Comparison of ENCODE assay signal across 8 cellular contexts in the genomic region with DNA sequence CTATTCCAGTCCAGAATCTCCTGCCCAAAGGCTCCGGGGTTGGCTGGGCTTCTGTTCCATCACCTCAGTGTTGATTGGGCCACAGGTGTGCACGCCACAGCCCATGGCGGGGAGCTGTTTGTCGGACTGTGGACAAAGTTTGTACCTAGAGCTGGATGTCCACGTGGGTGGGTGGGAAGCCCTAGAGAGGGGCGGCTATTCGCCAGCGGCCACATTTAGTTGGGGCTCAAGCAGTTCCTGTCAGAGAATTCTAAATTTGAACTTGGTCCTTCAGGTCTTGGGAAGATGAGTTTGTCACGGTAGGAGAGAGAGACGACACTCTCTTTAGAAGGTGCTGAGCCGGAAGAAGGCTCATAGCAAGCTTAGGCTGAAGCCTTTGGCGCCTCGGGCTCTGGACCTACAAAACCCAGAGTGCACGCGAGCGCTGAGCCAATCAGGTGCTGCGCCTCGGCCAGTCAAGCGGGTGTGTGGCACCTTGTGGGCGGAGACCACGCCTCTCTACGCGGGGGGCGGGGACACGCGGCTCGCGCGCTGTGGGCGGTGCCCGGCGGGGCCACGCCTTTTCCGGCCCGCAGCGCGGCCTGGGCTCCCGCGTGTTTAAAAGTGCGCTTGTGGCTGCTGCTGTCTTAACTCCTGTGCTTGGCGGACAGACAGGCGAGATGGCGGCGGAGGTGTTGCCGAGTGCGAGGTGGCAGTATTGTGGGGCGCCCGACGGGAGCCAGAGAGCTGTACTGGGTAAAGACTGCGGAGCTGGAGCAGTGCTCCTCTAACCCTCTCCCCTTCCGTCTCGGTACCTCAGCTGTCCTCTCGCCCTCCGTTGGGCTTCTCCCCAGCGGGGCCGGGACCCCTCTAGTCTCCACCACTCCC.
DNase-seq lines count a peak whose midpoint lies in the region; ATAC-seq and TF ChIP-seq lines count a peak whose summit lies in the region.

A gene with protein sequence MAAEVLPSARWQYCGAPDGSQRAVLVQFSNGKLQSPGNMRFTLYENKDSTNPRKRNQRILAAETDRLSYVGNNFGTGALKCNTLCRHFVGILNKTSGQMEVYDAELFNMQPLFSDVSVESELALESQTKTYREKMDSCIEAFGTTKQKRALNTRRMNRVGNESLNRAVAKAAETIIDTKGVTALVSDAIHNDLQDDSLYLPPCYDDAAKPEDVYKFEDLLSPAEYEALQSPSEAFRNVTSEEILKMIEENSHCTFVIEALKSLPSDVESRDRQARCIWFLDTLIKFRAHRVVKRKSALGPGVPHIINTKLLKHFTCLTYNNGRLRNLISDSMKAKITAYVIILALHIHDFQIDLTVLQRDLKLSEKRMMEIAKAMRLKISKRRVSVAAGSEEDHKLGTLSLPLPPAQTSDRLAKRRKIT (plus strand): TSS at position 560 of the 867 bp plus-strand sequence. CDS start 100 bp downstream, at position 660.

- H3K4me3 ChIP-seq in GM06990 (replicated peaks; ENCODE audit: low read depth, low read length) (peak within 1 kb of the TSS; percentile 95), SK-N-MC (peak within 1 kb of the TSS; percentile 89)

- peak within 1 kb of the TSS; percentile 90 for H3K4me3 Mint-ChIP-seq in activated naive CD4-positive, alpha-beta T cell treated with anti-CD3 and anti-CD28 coated beads, Interleukin-2, amount 10 ng/mL, durations not matched to agents 7 days and 5 days

- peaks cover 43% of the 10 kb centered on the region for H3K4me1 Mint-ChIP-seq in activated naive CD4-positive, alpha-beta T cell treated with anti-CD3 and anti-CD28 coated beads, Interleukin-2, amount 10 ng/mL, durations not matched to agents 7 days and 5 days

- H3K9me3 ChIP-seq in SK-N-MC (ENCODE audit: low read depth, low read length) = no peaks in the 10 kb centered on the region

- peak within 1 kb of the TSS; percentile 70 for H3K27ac ChIP-seq in SK-N-MC

- peak; percentile 95 for ATAC-seq in HG02571 (IDR thresholded peaks at IDR 0.05; ENCODE audit: unreplicated experiment)

- peak within 1 kb of the TSS; percentile 91 for H3K9ac ChIP-seq in SK-N-MC (ENCODE audit: insufficient read length)

- peaks cover 16% of the 10 kb centered on the region for H3K27me3 Mint-ChIP-seq in activated naive CD4-positive, alpha-beta T cell treated with anti-CD3 and anti-CD28 coated beads, Interleukin-2, amount 10 ng/mL, durations not matched to agents 7 days and 5 days

- peaks cover 21% of the 10 kb centered on the region for H3K36me3 Mint-ChIP-seq in activated naive CD4-positive, alpha-beta T cell treated with anti-CD3 and anti-CD28 coated beads, Interleukin-2, amount 10 ng/mL, durations not matched to agents 7 days and 5 days

- peaks cover 2% of the 10 kb centered on the region for H3K36me3 ChIP-seq in GM06990 (ENCODE audit: control insufficient read depth, insufficient read depth, low read length)
- peaks cover 30% of the 10 kb centered on the region for H3K36me3 ChIP-seq in SK-N-MC (ENCODE audit: insufficient read depth, low read length)

- no peak for TF ChIP-seq CTCF in GM06990 (IDR thresholded peaks at IDR 0.05; ENCODE audit: insufficient read depth, low read length, poor library complexity, severe bottlenecking)

- CTCF ChIA-PET in activated naive CD4-positive, alpha-beta T cell treated with anti-CD3 and anti-CD28 coated beads, Interleukin-2, amount 10 ng/mL, durations not matched to agents 7 days and 5 days (lab: Charles Lee) = interaction anchor here (1.3 kb wide), 1 partner anchor 70 kb away, joined by 3 read pairs; no protein-coding TSS in a partner anchor

- peak; percentile 97 for DNase-seq in GM06990 (ENCODE audit: extremely low read depth, insufficient read length)
- DNase-seq in NCI-H1048 (lab: John Stamatoyannopoulos, UW) = peak; percentile 76
- peak; percentile 88 for DNase-seq in SK-N-MC (ENCODE audit: low read depth, low spot score)
- peak; percentile 97 for DNase-seq in activated naive CD4-positive, alpha-beta T cell treated with anti-CD3 and anti-CD28 coated beads, Interleukin-2, amount 10 ng/mL, durations not matched to agents 7 days and 5 days
- peak; percentile 99 for DNase-seq in germinal center (ENCODE audit: low spot score)
- DNase-seq in nucleus accumbens (lab: John Stamatoyannopoulos, UW) = peak; percentile 47 to 95 (median 80)
- peak; percentile 92 for DNase-seq in superior temporal gyrus (ENCODE audit: extremely low spot score)

- no peaks in the 10 kb centered on the region for H3K9me3 Mint-ChIP-seq in activated naive CD4-positive, alpha-beta T cell treated with anti-CD3 and anti-CD28 coated beads, Interleukin-2, amount 10 ng/mL, durations not matched to agents 7 days and 5 days

- H3K27me3 ChIP-seq in GM06990 (replicated peaks; ENCODE audit: control insufficient read depth, insufficient read depth, low read length) = no peaks in the 10 kb centered on the region

- H3K27ac Mint-ChIP-seq in activated naive CD4-positive, alpha-beta T cell treated with anti-CD3 and anti-CD28 coated beads, Interleukin-2, amount 10 ng/mL, durations not matched to agents 7 days and 5 days = peak within 1 kb of the TSS; percentile 88

Comparison
In these comparisons a context has a peak if more than half of its experiments do, and no peak if none do; other contexts are left out.
1. Peak in every context shown above with its lines: DNase-seq, ATAC-seq, H3K4me3 ChIP-seq and H3K27ac ChIP-seq.